Comparison of ENCODE assay signal across 8 cellular contexts in genomic region chr2:241858206-241859016, GRCh38. TPM values are rescaled to one million over a fixed set of nuclear protein-coding genes. Genes with fewer than 3 reads are reported as not detected.
DNase-seq lines count a peak whose midpoint lies in the region; ATAC-seq and TF ChIP-seq lines count a peak whose summit lies in the region.

Gene PDCD1, minus strand, starts transcription at chr2:241858894. Its CDS starts 56 bp downstream, at chr2:241858838.

- no peak for TF ChIP-seq EP300 in ovary (IDR thresholded peaks at IDR 0.05)

- in situ Hi-C loops in KBM-7 (cut with MboI; ENCODE audit: low pct_unique_long_range_greater_than_20kb, low sequenced_read_pairs) = no loop called here

- H3K27me3 ChIP-seq in duodenal mucosa (ENCODE audit: control insufficient read depth in 1 of 2, insufficient read depth in 2 of 2, low read length in 2 of 2) (peaks cover 0 to 16% of the 10 kb centered on the region in 2 donors), ovary (no peaks in the 10 kb centered on the region)

- DNase-seq in AG10803 (ENCODE audit: low read depth) (no peak), ovary (peak; percentile 64 to 74 (median 68)), KBM-7 (no peak), Kasumi-1 (lab: John Stamatoyannopoulos, UW) (no peak)

- intact Hi-C loops in ovary (cut with DNase I) = no loop called here

- H3K9ac ChIP-seq in duodenal mucosa (ENCODE audit: low read depth in 1 of 2, low read length in 2 of 2) = peak within 1 kb of the TSS; percentile 32 to 45

- WGBS in ovary, 3 donors = 76 to 83% (median 77%) methylated on average over 25 to 28 of the region's 28 CpGs

- ATAC-seq in GM21619 (IDR thresholded peaks at IDR 0.05; ENCODE audit: unreplicated experiment) (peak; percentile 38), HG03045 (IDR thresholded peaks at IDR 0.05; ENCODE audit: unreplicated experiment) (no peak)
- peak; percentile 55 to 62 for ATAC-seq in activated CD4-positive, CD25-positive, alpha-beta regulatory T cell treated with anti-CD3 and anti-CD28 coated beads, Interleukin-2, amount 50 U/mL, for 24 hours

- H3K36me3 ChIP-seq in duodenal mucosa (ENCODE audit: control insufficient read depth in 1 of 2, insufficient read depth in 2 of 2, low read length in 2 of 2) = no peaks in the 10 kb centered on the region
- no peaks in the 10 kb centered on the region for H3K36me3 ChIP-seq in ovary

- H3K9me3 ChIP-seq in duodenal mucosa (ENCODE audit: control insufficient read depth in 1 of 2, low read length in 2 of 2) = no peaks in the 10 kb centered on the region
- H3K9me3 ChIP-seq in ovary = no peaks in the 10 kb centered on the region

- H3K4me1 ChIP-seq in duodenal mucosa (ENCODE audit: control insufficient read depth in 1 of 2, insufficient read depth in 2 of 2, low read length in 2 of 2) (peaks cover 10 to 16% of the 10 kb centered on the region in 2 donors), ovary (ENCODE audit: insufficient read depth) (peaks cover 17% of the 10 kb centered on the region)

- H3K27ac ChIP-seq in duodenal mucosa (ENCODE audit: low read depth, low read length) (no peak within 1 kb of the TSS), ovary (peak within 1 kb of the TSS; percentile 90 to 97)

- TF ChIP-seq CTCF in AG10803 (conservative IDR thresholded peaks at IDR 0.05; ENCODE audit: low read length) (no peak), ovary (IDR thresholded peaks at IDR 0.05) (no peak)

- TF ChIP-seq POLR2A in ovary (IDR thresholded peaks at IDR 0.05) = no peak

- peak within 1 kb of the TSS; percentile 17 for H3K4me3 ChIP-seq in AG10803 (ENCODE audit: low read length)
- H3K4me3 ChIP-seq in duodenal mucosa (ENCODE audit: low read depth in 1 of 2, low read length in 2 of 2) = peak within 1 kb of the TSS; percentile 48 to 50
- peak within 1 kb of the TSS; percentile 16 for H3K4me3 ChIP-seq in ovary

RNA-seq across cellular contexts. Expression of gene PDCD1, which starts in this region (rescaled TPM):
- under 1 TPM in 6 of 7 donors, not detected in 1; 0.13 to 0.57 (median 0.29) TPM for total RNA-seq in ovary
- under 1 TPM in 1 of 2 donors, not detected in 1; 0.17 TPM for polyA plus RNA-seq in ovary

Comparison
In these comparisons a context has a peak if more than half of its experiments do, and no peak if none do; other contexts are left out.
1. Peak in DNase-seq, H3K4me3 ChIP-seq and H3K27ac ChIP-seq in ovary; RNA of the gene not detected or under 1 TPM.